Comparison of ENCODE assay signal across 20 cellular contexts in the genomic region with DNA sequence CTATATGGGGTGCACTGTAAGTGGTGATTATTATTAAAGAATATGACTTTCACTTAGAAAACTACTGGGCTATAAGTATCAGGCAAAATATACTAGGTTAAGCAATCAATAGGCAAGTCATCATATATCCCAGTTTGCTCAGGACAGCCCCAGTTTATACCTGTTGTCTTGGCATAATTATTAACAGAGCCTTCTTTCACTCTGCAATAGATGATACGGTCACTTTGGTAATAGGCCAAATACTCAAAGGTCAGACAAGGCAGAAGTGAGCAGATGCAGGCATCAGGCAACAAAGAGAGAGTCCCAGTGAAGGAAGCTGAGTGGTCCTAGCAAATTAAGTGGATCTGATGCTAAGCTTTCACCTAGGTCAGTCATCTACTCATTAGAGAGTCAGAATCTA.
A peak's percentile ranks its signal among the peaks of the same experiment; 100 is the strongest.
DNase-seq lines count a peak whose midpoint lies in the region; ATAC-seq, FAIRE-seq and TF ChIP-seq lines count a peak whose summit lies in the region.
"Had no signal": no experiment of that assay in that cellular context is flagged by ENCODE, and none has a peak within 500 bp of the region (broad histone marks: within the 10 kb centered on the region; RNA-seq: fewer than 3 reads in every experiment).

No MANE protein-coding gene starts in this region.

- no peak overlapping the region for H4K91ac ChIP-seq in trophoblast cell (ENCODE audit: low read depth, low read length)

- H3K18ac ChIP-seq in trophoblast cell (ENCODE audit: low read length), result no peak overlapping the region

- H3K4ac ChIP-seq in trophoblast cell (ENCODE audit: low read depth, low read length), result no peak overlapping the region

- FAIRE-seq in D721Med (lab: Jason Lieb, UNC) (peak; percentile 46), HepG2 (lab: Jason Lieb, UNC) (no peak)

- H3K9me3 Mint-ChIP-seq in activated CD4-positive, alpha-beta memory T cell treated with anti-CD3 and anti-CD28 coated beads, Interleukin-2, amount 10 ng/mL, durations not matched to agents 7 days and 5 days, result peaks cover 3% of the 10 kb centered on the region

- BruUV-seq in HepG2 (replicated peaks; lab: Mats Ljungman, UMichigan), result no TSS peak

- no peak overlapping the region for H2AK5ac ChIP-seq in trophoblast cell (ENCODE audit: low read length)

- TF ChIP-seq POLR2A in HepG2 (IDR thresholded peaks at IDR 0.05; ENCODE audit: insufficient read depth in 1 of 2, low read depth in 2 of 2, low read length in 2 of 2), result no peak

- no peaks in the 10 kb centered on the region for H3K27me3 Mint-ChIP-seq in activated CD4-positive, alpha-beta memory T cell treated with anti-CD3 and anti-CD28 coated beads, Interleukin-2, amount 10 ng/mL, durations not matched to agents 7 days and 5 days
- H3K27me3 Mint-ChIP-seq: B cell had no signal

- no peaks in the 10 kb centered on the region for H3K27me3 ChIP-seq in HepG2 (ENCODE audit: control insufficient read depth in 1 of 2, insufficient read depth in 2 of 2, low read length in 2 of 2)
- no peaks in the 10 kb centered on the region for H3K27me3 ChIP-seq in trophoblast cell (ENCODE audit: insufficient read depth, low read length)
- H3K27me3 ChIP-seq: BLaER1 treated with 17β-estradiol and CSF1 and Interleukin-3, amounts not matched to agents 10 nM and 100 nM had no signal

- no peak for TF ChIP-seq RAD21 in HepG2 (CRISPR knock-in tag; IDR thresholded peaks at IDR 0.05)

- WGBS in HepG2 (ENCODE audit: low lambda C conversion rate), result 0% methylated on average over 1 of the region's 1 CpG
- WGBS in trophoblast cell (ENCODE audit: extremely low coverage, insufficient coverage, insufficient read length), result no CpG with 5 or more reads among the region's 1 CpG

- H3K79me2 ChIP-seq in HepG2 (ENCODE audit: insufficient read depth, low read length) (no peaks in the 10 kb centered on the region), trophoblast cell (ENCODE audit: control insufficient read depth, insufficient read depth, low read length, poor library complexity) (no peaks in the 10 kb centered on the region)

- POLR2A ChIA-PET in HepG2 (lab: Yijun Ruan, JAX), result no interaction called here
- POLR2A ChIA-PET in activated CD4-positive, alpha-beta memory T cell treated with anti-CD3 and anti-CD28 coated beads, Interleukin-2, amount 10 ng/mL, durations not matched to agents 7 days and 5 days (lab: Charles Lee), result no interaction called here

- H3K4me1 ChIP-seq in HepG2 (ENCODE audit: insufficient read depth, low read length) (peaks cover 5% of the 10 kb centered on the region; the same call in 1 of the 2 replicates), trophoblast cell (ENCODE audit: control insufficient read depth in 1 of 2, insufficient read depth in 2 of 2, low read length in 2 of 2) (no peaks in the 10 kb centered on the region)
- H3K4me1 ChIP-seq: BLaER1 treated with 17β-estradiol and CSF1 and Interleukin-3, amounts not matched to agents 10 nM and 100 nM had no signal

- no peak overlapping the region for H4K12ac ChIP-seq in trophoblast cell (ENCODE audit: low read depth, low read length)

- H2BK120ac ChIP-seq in trophoblast cell (ENCODE audit: insufficient read depth, low read length, poor library complexity), result no peak overlapping the region

- H3K4me1 Mint-ChIP-seq in activated CD4-positive, alpha-beta memory T cell treated with anti-CD3 and anti-CD28 coated beads, Interleukin-2, amount 10 ng/mL, durations not matched to agents 7 days and 5 days, result no peaks in the 10 kb centered on the region
- H3K4me1 Mint-ChIP-seq: B cell had no signal

- H2AFZ ChIP-seq in HepG2 (ENCODE audit: low read length) (no peak overlapping the region), trophoblast cell (ENCODE audit: insufficient read depth, low read length, poor library complexity) (no peak overlapping the region)

- H3K27ac ChIP-seq in HepG2 (ENCODE audit: extremely low read length, insufficient read depth, low read length), result no peak overlapping the region
- no peak overlapping the region for H3K27ac ChIP-seq in trophoblast cell (ENCODE audit: low read depth, low read length)
- H3K27ac ChIP-seq: BLaER1 treated with 17β-estradiol and CSF1 and Interleukin-3, amounts not matched to agents 10 nM and 100 nM had no signal

- in situ Hi-C loops in HepG2 (cut with HindIII; ENCODE audit: extremely low pct_ligation_motif_present, low pct_unique_long_range_greater_than_20kb), result no loop called here

- no peak overlapping the region for H3K27ac Mint-ChIP-seq in activated CD4-positive, alpha-beta memory T cell treated with anti-CD3 and anti-CD28 coated beads, Interleukin-2, amount 10 ng/mL, durations not matched to agents 7 days and 5 days
- H3K27ac Mint-ChIP-seq: B cell; CD8-positive, alpha-beta T cell; HFFc6 had no signal

- no peak overlapping the region for H3K23ac ChIP-seq in trophoblast cell (ENCODE audit: low read length)

- H3K36me3 ChIP-seq in HepG2 (replicated peaks in 1 of 2; ENCODE audit: control insufficient read depth in 1 of 2, insufficient read depth in 2 of 2, low read length in 2 of 2), result no peaks in the 10 kb centered on the region
- no peaks in the 10 kb centered on the region for H3K36me3 ChIP-seq in trophoblast cell (ENCODE audit: control insufficient read depth in 1 of 2, insufficient read depth in 2 of 2, low read length in 2 of 2)
- H3K36me3 ChIP-seq: BLaER1 treated with 17β-estradiol and CSF1 and Interleukin-3, amounts not matched to agents 10 nM and 100 nM had no signal

- no peak overlapping the region for H3K4me3 Mint-ChIP-seq in activated CD4-positive, alpha-beta memory T cell treated with anti-CD3 and anti-CD28 coated beads, Interleukin-2, amount 10 ng/mL, durations not matched to agents 7 days and 5 days
- H3K4me3 Mint-ChIP-seq: B cell; CD8-positive, alpha-beta T cell; HFFc6 had no signal

- ATAC-seq in HepG2 (peak; percentile 78), HG02884 (IDR thresholded peaks at IDR 0.05; ENCODE audit: unreplicated experiment) (no peak)
- ATAC-seq: CD8-positive, alpha-beta T cell; HCT116 had no signal

- TF ChIP-seq EP300 in HepG2 (IDR thresholded peaks at IDR 0.05; ENCODE audit: low read depth in 2 of 2, low read length in 2 of 2), result no peak
- no peak for TF ChIP-seq EP300 in HepG2 (CRISPR knock-in tag; IDR thresholded peaks at IDR 0.05; ENCODE audit: borderline replicate concordance)

- TF ChIP-seq CTCF in D721Med (IDR thresholded peaks at IDR 0.05; ENCODE audit: insufficient read depth, missing control alignments), result no peak
- no peak for TF ChIP-seq CTCF in HepG2 (CRISPR knock-in tag; IDR thresholded peaks at IDR 0.05)

- intact Hi-C loops in HepG2 (cut with micrococcal nuclease; ENCODE audit: unreplicated experiment), result no loop called here

- H2BK12ac ChIP-seq in trophoblast cell (ENCODE audit: low read length), result no peak overlapping the region

- no peaks in the 10 kb centered on the region for H3K36me3 Mint-ChIP-seq in activated CD4-positive, alpha-beta memory T cell treated with anti-CD3 and anti-CD28 coated beads, Interleukin-2, amount 10 ng/mL, durations not matched to agents 7 days and 5 days (ENCODE audit: low read depth)
- H3K36me3 Mint-ChIP-seq: CD8-positive, alpha-beta T cell had no signal

- H3K4me3 ChIP-seq in HepG2 (replicated peaks in 1 of 3; ENCODE audit: insufficient read depth in 1 of 3, low read depth in 2 of 3, low read length in 3 of 3) (no peak overlapping the region), trophoblast cell (ENCODE audit: low read depth, low read length) (no peak overlapping the region)
- H3K4me3 ChIP-seq: BLaER1 treated with 17β-estradiol and CSF1 and Interleukin-3, amounts not matched to agents 10 nM and 100 nM had no signal

- no peak overlapping the region for H3K14ac ChIP-seq in trophoblast cell (ENCODE audit: low read length)

- DNase-seq in D721Med (ENCODE audit: insufficient read length, low spot score) (no peak), HuH-7 (ENCODE audit: low spot score) (peak; percentile 10), HepG2 (ENCODE audit: low spot score) (peak; percentile 24), renal cortical epithelial cell (ENCODE audit: low read depth) (peak; percentile 57), trophoblast cell (no peak)
- DNase-seq in activated CD4-positive, alpha-beta T cell treated with anti-CD3 and anti-CD28 coated beads for 1 hour, result no peak
- DNase-seq in activated CD4-positive, alpha-beta memory T cell treated with anti-CD3 and anti-CD28 coated beads, Interleukin-2, amount 10 ng/mL, durations not matched to agents 7 days and 5 days, result no peak
- DNase-seq: 8988T; Calu3; CD8-positive, alpha-beta T cell; DMS 273 treated with DMSO at 0.1 percent for 48 hours; DMS79; GDM1; GOT3; H7; HFFc6 had no signal

- H3K9me3 ChIP-seq in HepG2 (ENCODE audit: low read length) (0 out of 2 replicates have a peak, but pooled peaks cover 5% of the 10 kb centered on the region), trophoblast cell (ENCODE audit: insufficient read depth, low read depth, low read length) (no peaks in the 10 kb centered on the region)

- CTCF ChIA-PET in HepG2 (lab: Yijun Ruan, JAX; ENCODE audit: low intra/inter-chr PET ratio, low total read pairs), result no interaction called here
- CTCF ChIA-PET in activated CD4-positive, alpha-beta memory T cell treated with anti-CD3 and anti-CD28 coated beads, Interleukin-2, amount 10 ng/mL, durations not matched to agents 7 days and 5 days (lab: Charles Lee), result no interaction called here

- no peak overlapping the region for H3K9ac ChIP-seq in HepG2 (ENCODE audit: insufficient read depth, low read depth, low read length)
- H3K9ac ChIP-seq in trophoblast cell (ENCODE audit: low read length), result no peak overlapping the region
- H3K9ac ChIP-seq: BLaER1 treated with 17β-estradiol and CSF1 and Interleukin-3, amounts not matched to agents 10 nM and 100 nM had no signal

- H4K20me1 ChIP-seq in HepG2 (ENCODE audit: insufficient read depth, low read length), result no peaks in the 10 kb centered on the region
- H4K20me1 ChIP-seq: BLaER1 treated with 17β-estradiol and CSF1 and Interleukin-3, amounts not matched to agents 10 nM and 100 nM had no signal

- no peak overlapping the region for H2BK5ac ChIP-seq in trophoblast cell (ENCODE audit: low read depth, low read length, poor library complexity)

- no peaks in the 10 kb centered on the region for H3K79me1 ChIP-seq in trophoblast cell (ENCODE audit: low read length)

- H3K4me2 ChIP-seq in HepG2 (ENCODE audit: low read depth, low read length) (no peak overlapping the region), trophoblast cell (ENCODE audit: low read length) (no peak overlapping the region)
- H3K4me2 ChIP-seq: BLaER1 treated with 17β-estradiol and CSF1 and Interleukin-3, amounts not matched to agents 10 nM and 100 nM had no signal

- H4K8ac ChIP-seq in trophoblast cell (ENCODE audit: low read depth, low read length), result no peak overlapping the region

TF ChIP-seq in HepG2, 621 proteins besides CTCF, POLR2A, EP300 and RAD21:
- no peak for TF ChIP-seq KLF13 (CRISPR knock-in tag; IDR thresholded peaks at IDR 0.05)
- TF ChIP-seq AGO2 (optimal IDR thresholded peaks at IDR 0.05; ENCODE audit: low read depth, low read length), result no peak
- TF ChIP-seq AKAP8 (CRISPR knock-in tag; IDR thresholded peaks at IDR 0.05), result no peak
- TF ChIP-seq ZNF274 (CRISPR knock-in tag; IDR thresholded peaks at IDR 0.05), result no peak
- no peak for TF ChIP-seq ZNF10 (CRISPR knock-in tag; IDR thresholded peaks at IDR 0.05; ENCODE audit: borderline replicate concordance, low read depth)
- no peak for TF ChIP-seq ZNF777 (CRISPR knock-in tag; IDR thresholded peaks at IDR 0.05)

Comparison
In these comparisons a context has a peak if more than half of its experiments do, and no peak if none do; other contexts are left out.
1. DNase-seq: peak in HuH-7 (single experiment), HepG2 (single experiment) and renal cortical epithelial cell (single experiment); none in D721Med (single experiment), activated CD4-positive, alpha-beta T cell treated with anti-CD3 and anti-CD28 coated beads for 1 hour (single experiment), trophoblast cell (0 of 2) and activated CD4-positive, alpha-beta memory T cell treated with anti-CD3 and anti-CD28 coated beads, Interleukin-2, amount 10 ng/mL, durations not matched to agents 7 days and 5 days (single experiment).